ENCODE assay signal across 2 cellular contexts in genomic region chr5:142186821-142187594, GRCh38.
TF ChIP-seq lines count a peak whose summit lies in the region.

No MANE protein-coding gene starts in this region.

TF ChIP-seq in IMR-90, 13 proteins besides CTCF, POLR2A, EP300 and RAD21 (continued from another document):
- TF ChIP-seq RFX5 (IDR thresholded peaks at IDR 0.05; ENCODE audit: low read depth, low read length) (no peak), RCOR1 (IDR thresholded peaks at IDR 0.05; ENCODE audit: insufficient replicate concordance, low read length) (no peak), CEBPB (IDR thresholded peaks at IDR 0.05; ENCODE audit: low read depth, low read length) (no peak), ELK1 (IDR thresholded peaks at IDR 0.05; ENCODE audit: borderline replicate concordance, low read depth, low read length) (no peak), MAFK (IDR thresholded peaks at IDR 0.05; ENCODE audit: low read depth, low read length) (no peak), MXI1 (IDR thresholded peaks at IDR 0.05; ENCODE audit: borderline replicate concordance, low read depth, low read length) (no peak), FOS (IDR thresholded peaks at IDR 0.05; ENCODE audit: low read depth, low read length) (no peak), CHD1 (IDR thresholded peaks at IDR 0.05; ENCODE audit: low read depth, low read length) (no peak)

TF ChIP-seq in liver, 16 proteins besides CTCF, POLR2A, EP300 and RAD21 (continued from another document):
- peak; percentile 56 for TF ChIP-seq NR2F2 (IDR thresholded peaks at IDR 0.05)
